ENCODE assay signal across 1 cellular context in the genomic region with DNA sequence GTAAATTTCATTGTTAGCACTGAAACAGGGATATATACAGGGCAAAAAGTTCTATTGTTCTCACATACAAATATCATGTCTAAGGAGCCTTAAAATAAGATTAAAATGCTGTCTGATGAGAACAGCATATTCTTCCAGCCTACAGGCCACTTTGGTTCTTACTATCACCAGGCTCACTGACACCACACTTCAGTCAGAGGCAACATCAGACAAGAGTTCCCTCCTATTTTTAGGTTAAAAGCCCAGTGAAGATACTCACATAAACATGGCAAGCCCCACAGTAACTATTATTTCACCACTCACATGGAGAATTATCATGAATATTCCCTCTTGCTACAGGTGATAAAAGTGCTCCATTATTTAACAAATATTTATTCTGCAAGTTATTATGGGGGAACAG.
TF ChIP-seq lines count a peak whose summit lies in the region.

No MANE protein-coding gene starts in this region.

TF ChIP-seq in SK-N-SH treated with all-trans-retinoic acid at 6 μM for 48 hours, 23 proteins besides CTCF, POLR2A, EP300 and RAD21 (continued from another document):
- TF ChIP-seq TOX (CRISPR knock-in tag; IDR thresholded peaks at IDR 0.05; ENCODE audit: borderline replicate concordance) (no peak), ZFP3 (CRISPR knock-in tag; IDR thresholded peaks at IDR 0.05) (no peak)
